In genomic region chr6:44193307-44193910, GRCh38 we compare ENCODE assay signal across 30 cellular contexts. TPM values are rescaled to one million over a fixed set of nuclear protein-coding genes. Genes with fewer than 3 reads are reported as not detected.
"Had no signal": no experiment of that assay in that cellular context is flagged by ENCODE, and none has a peak within 500 bp of the region (broad histone marks: within the 10 kb centered on the region; RNA-seq: fewer than 3 reads in every experiment).

No MANE protein-coding gene starts in this region.

- H3K36me3 ChIP-seq: left ventricle myocardium inferior, pancreas, prostate gland, sigmoid colon, spleen, suprapubic skin, thoracic aorta, tibial artery, upper lobe of right lung had no signal

- H3K9me3 ChIP-seq: left ventricle myocardium inferior, pancreas, prostate gland, sigmoid colon, spleen, suprapubic skin, thoracic aorta, tibial artery, upper lobe of right lung had no signal

- H3K27ac Mint-ChIP-seq: stimulated activated naive CD8-positive, alpha-beta T cell treated with anti-CD3 and anti-CD28 coated beads, Interleukin-15, Interleukin-2, amounts not matched to agents 100 ng/mL and 50 ng/mL, for 24 hours had no signal

- DNase-seq: hypothalamus; immature natural killer cell; left ventricle myocardium inferior; naive B cell; nucleus accumbens; pancreas; retina; right cardiac atrium; sigmoid colon; spleen; stimulated activated CD4-positive, alpha-beta T cell treated with anti-CD3 and anti-CD28 coated beads, Interleukin-4, amount 100 ng/mL, for 24 hours; stimulated activated naive CD4-positive, alpha-beta T cell; tibial artery; trophoblast cell; upper lobe of right lung had no signal

- H3K9me3 Mint-ChIP-seq: immature natural killer cell; mesothelial cell of epicardium; naive B cell; natural killer cell treated with Interleukin-12 subunit alpha and Interleukin-12 subunit beta and Interleukin-15 and Interleukin-18, amount 100 ng/mL, for 72 hours; stimulated activated effector memory CD8-positive, alpha-beta T cell treated with anti-CD3 and anti-CD28 coated beads, Interleukin-12 subunit alpha, Interleukin-12 subunit beta, amount 100 ng/mL, for 72 hours; stimulated activated naive CD8-positive, alpha-beta T cell treated with anti-CD3 and anti-CD28 coated beads, Interleukin-15, Interleukin-2, amounts not matched to agents 100 ng/mL and 50 ng/mL, for 24 hours had no signal

- H3K27ac ChIP-seq: pancreas, prostate gland, suprapubic skin, thoracic aorta, tibial artery, upper lobe of right lung had no signal

- FAIRE-seq: islet of Langerhans, pancreas, small intestine, urothelium cell line had no signal

- H3K27me3 ChIP-seq: pancreas, sigmoid colon, suprapubic skin, tibial artery, upper lobe of right lung had no signal

- H3K4me1 ChIP-seq: pancreas, prostate gland, sigmoid colon, suprapubic skin, tibial artery, upper lobe of right lung had no signal

- H3K4me3 Mint-ChIP-seq: mesothelial cell of epicardium; stimulated activated effector memory CD8-positive, alpha-beta T cell treated with anti-CD3 and anti-CD28 coated beads, Interleukin-12 subunit alpha, Interleukin-12 subunit beta, amount 100 ng/mL, for 72 hours; stimulated activated naive CD8-positive, alpha-beta T cell treated with anti-CD3 and anti-CD28 coated beads, Interleukin-15, Interleukin-2, amounts not matched to agents 100 ng/mL and 50 ng/mL, for 24 hours had no signal

- ATAC-seq: stimulated activated effector memory CD8-positive, alpha-beta T cell treated with anti-CD3 and anti-CD28 coated beads, Interleukin-12 subunit alpha, Interleukin-12 subunit beta, amount 100 ng/mL, for 72 hours had no signal

- H3K36me3 Mint-ChIP-seq: immature natural killer cell; mesothelial cell of epicardium; naive B cell; natural killer cell treated with Interleukin-12 subunit alpha and Interleukin-12 subunit beta and Interleukin-15 and Interleukin-18, amount 100 ng/mL, for 72 hours had no signal

- H3K4me3 ChIP-seq: lung, pancreas, prostate gland, sigmoid colon, suprapubic skin, tibial artery had no signal

RNA-seq across cellular contexts. Expression of gene MYMX, which starts 23.3 kb away (rescaled TPM):
- total RNA-seq: kidney epithelial cell; lung; mesothelial cell of epicardium; mononuclear cell; natural killer cell treated with Interleukin-12 subunit alpha and Interleukin-12 subunit beta and Interleukin-15 and Interleukin-18, amount 100 ng/mL, for 72 hours; osteoblast; prostate gland; sigmoid colon; suprapubic skin; thoracic aorta had no signal
- polyA plus RNA-seq: immature natural killer cell, neural cell had no signal

RNA-seq across cellular contexts. Expression of gene CAPN11, which starts 34.8 kb away (rescaled TPM):
- total RNA-seq: kidney epithelial cell; mesothelial cell of epicardium; natural killer cell treated with Interleukin-12 subunit alpha and Interleukin-12 subunit beta and Interleukin-15 and Interleukin-18, amount 100 ng/mL, for 72 hours; osteoblast; thoracic aorta had no signal
- polyA plus RNA-seq: neural cell had no signal
